Comparison of ENCODE assay signal across 8 cellular contexts in the genomic region with DNA sequence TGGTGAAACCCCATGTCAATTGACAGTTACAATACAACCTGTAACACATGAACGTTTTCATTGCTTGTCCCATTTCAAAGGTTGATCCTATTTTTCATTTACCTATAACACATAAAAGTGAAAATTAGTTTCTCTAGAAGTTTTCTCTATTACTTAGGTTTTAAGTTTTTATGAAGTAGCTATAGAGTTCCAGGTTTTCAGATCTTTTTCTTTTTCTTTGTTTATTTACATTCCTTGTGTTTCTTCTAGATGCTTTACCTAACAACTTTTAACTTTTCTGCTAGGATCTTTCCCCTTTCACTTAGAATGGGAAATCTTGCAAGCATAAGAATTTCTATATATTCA.
"Had no signal": no experiment of that assay in that cellular context is flagged by ENCODE, and none has a peak within 500 bp of the region (broad histone marks: within the 10 kb centered on the region; RNA-seq: fewer than 3 reads in every experiment).

No MANE protein-coding gene starts in this region.

- DNase-seq: GDM1, GF-D8 had no signal

- FAIRE-seq: G401.6, GM12878, GM12891, GM12892, GM18507, GM19239 had no signal

- H3K4me3 ChIP-seq: GM12878 had no signal

- ATAC-seq: GM12878 had no signal
